In the genomic region with DNA sequence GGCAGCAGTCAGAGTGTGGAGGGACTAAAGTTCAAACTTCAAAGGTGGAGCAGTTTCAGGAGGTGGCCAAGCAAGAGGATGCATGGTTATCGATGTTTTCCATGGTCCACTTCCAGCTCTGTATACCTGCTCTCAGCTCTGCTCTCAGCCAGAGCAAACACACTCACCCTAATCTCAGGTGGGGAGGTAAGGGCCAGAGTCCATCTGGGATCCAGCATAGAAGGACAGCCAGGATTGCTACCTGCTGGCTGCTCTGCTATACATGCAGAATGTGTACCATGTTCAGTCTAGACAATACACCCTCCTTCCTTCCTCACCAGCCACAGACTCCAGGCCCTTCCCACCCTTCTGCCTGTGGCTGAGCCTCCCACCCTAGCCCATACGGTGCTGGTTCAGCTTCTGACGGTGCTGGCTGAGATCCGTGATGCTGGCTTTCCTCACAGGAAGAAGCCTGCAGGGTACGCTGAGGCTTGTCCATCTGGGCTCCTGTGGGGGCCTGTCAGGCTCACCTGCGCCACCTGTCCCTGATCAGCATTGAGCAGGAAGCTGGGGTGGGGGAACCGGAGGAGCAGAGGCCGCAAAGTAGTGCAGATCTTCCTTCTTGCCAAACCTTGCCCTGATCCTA, we compare ENCODE assay signal across 11 cellular contexts. TPM values are rescaled to one million over a fixed set of nuclear protein-coding genes. Genes with fewer than 3 reads are reported as not detected.
DNase-seq lines count a peak whose midpoint lies in the region; TF ChIP-seq lines count a peak whose summit lies in the region.
"Had no signal": no experiment of that assay in that cellular context is flagged by ENCODE, and none has a peak within 500 bp of the region (broad histone marks: within the 10 kb centered on the region; RNA-seq: fewer than 3 reads in every experiment).

No MANE protein-coding gene starts in this region.

- no peak for TF ChIP-seq CTCF in brain (conservative IDR thresholded peaks at IDR 0.05)

- peaks cover 76% of the 10 kb centered on the region for H3K4me1 ChIP-seq in CD4-positive, alpha-beta memory T cell (ENCODE audit: insufficient read depth, low read length)

- peak in 2 of 5 donors; percentile 31 to 55 for DNase-seq in CD4-positive, alpha-beta memory T cell
- peak; percentile 54 for DNase-seq in HT-29 (ENCODE audit: low spot score)
- peak; percentile 85 for DNase-seq in mucosa of gallbladder (ENCODE audit: low spot score)
- DNase-seq in activated gamma-delta T cell (lab: John Stamatoyannopoulos, UW): no peak
- no peak for DNase-seq in anterior cingulate cortex (lab: John Stamatoyannopoulos, UW)
- DNase-seq in HEK293T (ENCODE audit: extremely low spot score): no peak
- DNase-seq: DMS79; NCI-H187 treated with DMSO at 0.1 percent for 48 hours; nucleus accumbens; stimulated activated CD4-positive, alpha-beta T cell treated with anti-CD3 and anti-CD28 coated beads, Interleukin-1b, Interleukin-23, amount 100 ng/mL, for 48 hours had no signal

- H3K27me3 Mint-ChIP-seq in CD4-positive, alpha-beta memory T cell: no peaks in the 10 kb centered on the region
- H3K27me3 Mint-ChIP-seq in brain: peaks cover 19% of the 10 kb centered on the region

- H3K9me3 Mint-ChIP-seq in CD4-positive, alpha-beta memory T cell: peaks cover 0 to 2% (median 0%) of the 10 kb centered on the region in 8 donors
- no peaks in the 10 kb centered on the region for H3K9me3 Mint-ChIP-seq in brain

- CTCF ChIA-PET in CD4-positive, alpha-beta memory T cell (lab: Charles Lee; ENCODE audit: partially characterized antibody): interaction anchor here (1.1 to 24.1 kb wide), 4 partner anchors 10 to 96 kb away, joined by 4 to 791 read pairs (median 24); partner anchors contain the start of genes ADCY4 and RIPK3
- CTCF ChIA-PET in HEK293T (lab: Yijun Ruan, JAX): interaction anchor here (6.3 kb wide), 1 partner anchor 96 kb away, joined by 145 read pairs; the partner anchor contains the start of gene ADCY4

- intact Hi-C loops in CD4-positive, alpha-beta memory T cell (cut with micrococcal nuclease): no loop called here

- no peaks in the 10 kb centered on the region for H3K9me3 ChIP-seq in CD4-positive, alpha-beta memory T cell (ENCODE audit: control insufficient read depth in 1 of 2, low read length in 2 of 2)

- peak overlapping the region; percentile 1 to 90 (median 77) for H3K27ac Mint-ChIP-seq in CD4-positive, alpha-beta memory T cell
- peak overlapping the region in 3 of 5 experiments; percentile 24 to 60 (median 32) for H3K27ac Mint-ChIP-seq in brain

- peaks cover 35 to 57% (median 44%) of the 10 kb centered on the region in 4 donors for H3K4me1 Mint-ChIP-seq in CD4-positive, alpha-beta memory T cell
- peaks cover 24% of the 10 kb centered on the region for H3K4me1 Mint-ChIP-seq in brain

- H3K4me3 ChIP-seq in CD4-positive, alpha-beta memory T cell (ENCODE audit: low read length in 2 of 2): no peak overlapping the region

- H3K36me3 ChIP-seq in CD4-positive, alpha-beta memory T cell (ENCODE audit: insufficient read depth, low read length): peaks cover 3% of the 10 kb centered on the region

- H3K27ac ChIP-seq in CD4-positive, alpha-beta memory T cell (ENCODE audit: low read depth, low read length): peak overlapping the region; percentile 44

- POLR2A ChIA-PET in CD4-positive, alpha-beta memory T cell (lab: Charles Lee; ENCODE audit: partially characterized antibody): interaction anchor here (0.7 to 11.1 kb wide), 8 partner anchors 8 to 313 kb away, joined by 3 to 361 read pairs (median 3); partner anchors contain the start of genes ADCY4, DCAF11, LTB4R and NRL
- POLR2A ChIA-PET in HEK293T (lab: Yijun Ruan, JAX): no interaction called here

- peak overlapping the region in 4 of 8 donors; percentile 11 to 88 (median 64) for H3K4me3 Mint-ChIP-seq in CD4-positive, alpha-beta memory T cell
- H3K4me3 Mint-ChIP-seq in brain: peak overlapping the region in 2 of 5 experiments; percentile 11 to 76

- no peaks in the 10 kb centered on the region for H3K27me3 ChIP-seq in CD4-positive, alpha-beta memory T cell (ENCODE audit: insufficient read depth, low read length)

- peaks cover 5 to 15% of the 10 kb centered on the region in 2 donors for H3K36me3 Mint-ChIP-seq in CD4-positive, alpha-beta memory T cell
- no peaks in the 10 kb centered on the region for H3K36me3 Mint-ChIP-seq in brain

TF ChIP-seq in HEK293T, 16 proteins besides CTCF, POLR2A, EP300 and RAD21:
- no peak for TF ChIP-seq LEF1 (IDR thresholded peaks at IDR 0.05; ENCODE audit: borderline replicate concordance)
TF ChIP-seq in HEK293T: peak in this region for 0.

RNA-seq across cellular contexts. Expression of gene CBLN3, which starts 2.4 kb away (rescaled TPM):
- total RNA-seq in CD4-positive, alpha-beta memory T cell: 1 to 10 TPM; 3.8 to 6.1 TPM
- under 1 TPM in 1 of 2 donors, not detected in 1; 0.41 TPM for polyA plus RNA-seq in CD4-positive, alpha-beta memory T cell
- total RNA-seq in HT-29 (2014; rRNA removed; shearing (Covaris generic)): 0.70 and 2.5 TPM in 2 replicates
- 3.3 TPM for polyA plus RNA-seq in brain (ENCODE audit: insufficient read depth, low read depth, low replicate concordance)
- total RNA-seq in mucosa of gallbladder: 14.0 TPM

RNA-seq across cellular contexts. Expression of gene KHNYN, which starts 2.7 kb away (rescaled TPM):
- total RNA-seq in CD4-positive, alpha-beta memory T cell: 100 to 1,000 TPM; 137 to 142 TPM
- polyA plus RNA-seq in CD4-positive, alpha-beta memory T cell: 10 to 100 TPM; 11.6 to 21.4 TPM
- total RNA-seq in HT-29 (2014; rRNA removed; shearing (Covaris generic)): 60.6 and 72.2 TPM in 2 replicates
- polyA plus RNA-seq in brain (ENCODE audit: insufficient read depth, low read depth, low replicate concordance): 22.3 TPM
- total RNA-seq in mucosa of gallbladder: 93.4 TPM

RNA-seq across cellular contexts. Expression of gene SDR39U1, which starts 15.6 kb away (rescaled TPM):
- 100 to 1,000 TPM; 102 to 109 TPM for total RNA-seq in CD4-positive, alpha-beta memory T cell
- polyA plus RNA-seq in CD4-positive, alpha-beta memory T cell: 10 to 100 TPM; 43.2 to 56.8 TPM
- total RNA-seq in HT-29 (2014; rRNA removed; shearing (Covaris generic)): 25.5 and 32.6 TPM in 2 replicates
- 125 TPM for polyA plus RNA-seq in brain (ENCODE audit: insufficient read depth, low read depth, low replicate concordance)
- total RNA-seq in mucosa of gallbladder: 64.8 TPM

RNA-seq across cellular contexts. Expression of gene NYNRIN, which starts 28.2 kb away (rescaled TPM):
- total RNA-seq in CD4-positive, alpha-beta memory T cell: under 1 TPM in 1 of 2 experiments, not detected in 1; 0.32 TPM
- under 1 TPM in 1 of 2 donors, not detected in 1; 0.02 TPM for polyA plus RNA-seq in CD4-positive, alpha-beta memory T cell
- total RNA-seq in HT-29 (2014; rRNA removed; shearing (Covaris generic)): 21.3 and 25.1 TPM in 2 replicates
- 6.4 TPM for polyA plus RNA-seq in brain (ENCODE audit: insufficient read depth, low read depth, low replicate concordance)
- 30.6 TPM for total RNA-seq in mucosa of gallbladder

RNA-seq across cellular contexts. Expression of gene NFATC4, which starts 59.0 kb away (rescaled TPM):
- not detected for total RNA-seq in CD4-positive, alpha-beta memory T cell
- not detected for polyA plus RNA-seq in CD4-positive, alpha-beta memory T cell
- total RNA-seq in HT-29 (2014; rRNA removed; shearing (Covaris generic)): 2.9 and 4.3 TPM in 2 replicates
- polyA plus RNA-seq in brain (ENCODE audit: insufficient read depth, low read depth, low replicate concordance): 11.6 TPM
- 148 TPM for total RNA-seq in mucosa of gallbladder

Comparison
In these comparisons a context has a peak if more than half of its experiments do, and no peak if none do; other contexts are left out.
1. DNase-seq: peak in HT-29 (single experiment) and mucosa of gallbladder (single experiment); none in activated gamma-delta T cell (single experiment), anterior cingulate cortex (0 of 58) and HEK293T (single experiment).